ENCODE assay signal across 1 cellular context in the genomic region with DNA sequence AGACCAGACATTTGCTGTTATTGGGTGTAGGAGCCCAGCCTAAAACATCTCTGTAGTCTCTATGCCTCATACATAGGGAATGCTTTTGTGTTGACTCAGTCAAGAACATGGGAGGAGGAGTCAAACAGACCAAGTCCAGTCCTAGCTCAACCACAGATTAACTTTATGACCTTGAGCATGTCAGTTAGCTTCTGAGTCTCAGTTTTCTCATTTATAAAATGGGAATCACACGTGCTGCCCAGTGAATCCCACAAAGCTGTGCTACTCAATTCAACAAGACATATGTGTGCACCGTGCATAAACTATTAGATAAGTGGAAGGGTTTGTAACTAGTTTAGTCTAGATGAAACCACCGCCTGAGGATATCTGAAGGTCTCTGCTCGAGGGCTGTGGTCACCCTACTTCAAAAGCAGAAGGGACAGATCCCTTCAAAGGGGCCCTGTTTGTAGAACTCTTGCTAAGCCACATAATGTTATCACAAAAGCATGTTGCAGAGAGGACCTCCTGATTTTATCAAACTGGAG.
TF ChIP-seq lines count a peak whose summit lies in the region.

No MANE protein-coding gene starts in this region.

TF ChIP-seq in K562, 482 proteins besides CTCF, POLR2A, EP300 and RAD21 (continued from another document and continues in another):
- TF ChIP-seq TOE1 (IDR thresholded peaks at IDR 0.05; ENCODE audit: borderline replicate concordance) (no peak), TOE1 (CRISPR knock-in tag; IDR thresholded peaks at IDR 0.05; ENCODE audit: borderline replicate concordance, low read depth) (no peak), ZBTB1 (CRISPR knock-in tag; IDR thresholded peaks at IDR 0.05; ENCODE audit: borderline replicate concordance, low read depth) (no peak), TARDBP (IDR thresholded peaks at IDR 0.05) (no peak), SAFB (IDR thresholded peaks at IDR 0.05; ENCODE audit: borderline replicate concordance, low read depth, low read length) (no peak), PTRF (tag; IDR thresholded peaks at IDR 0.05) (no peak), RHOXF2B (CRISPR knock-in tag; conservative IDR thresholded peaks at IDR 0.05) (no peak), E2F4 (CRISPR knock-in tag; IDR thresholded peaks at IDR 0.05; ENCODE audit: low read depth) (no peak), BCOR (IDR thresholded peaks at IDR 0.05) (peak; percentile 62; the same call in 1 of the 2 replicates), TRIM28 (IDR thresholded peaks at IDR 0.05) (no peak), MBD1 (CRISPR knock-in tag; IDR thresholded peaks at IDR 0.05) (no peak), GTF2E2 (tag; IDR thresholded peaks at IDR 0.05) (no peak), PTTG1 (tag; IDR thresholded peaks at IDR 0.05; ENCODE audit: low read depth) (no peak), HNRNPUL1 (IDR thresholded peaks at IDR 0.05; ENCODE audit: low read length) (no peak), NELFE (IDR thresholded peaks at IDR 0.05; ENCODE audit: insufficient read depth, insufficient read length) (no peak), AFF1 (IDR thresholded peaks at IDR 0.05; ENCODE audit: low read depth in 1 of 2, partially characterized antibody in 2 of 2) (no peak), ZNF146 (CRISPR knock-in tag; IDR thresholded peaks at IDR 0.05; ENCODE audit: unreplicated experiment) (no peak), NCOA1 (IDR thresholded peaks at IDR 0.05; ENCODE audit: low read depth) (no peak), YY1 (IDR thresholded peaks at IDR 0.05; ENCODE audit: borderline replicate concordance in 1 of 3, control insufficient read depth in 1 of 3, extremely low read depth in 1 of 3, insufficient read depth in 3 of 3, insufficient read length in 1 of 3, insufficient replicate concordance in 2 of 3, low read depth in 1 of 3, low read length in 2 of 3) (no peak), TAF1 (IDR thresholded peaks at IDR 0.05; ENCODE audit: control insufficient read depth, extremely low read depth, insufficient read depth, low read length, severe bottlenecking) (no peak), FOSL1 (tag; conservative IDR thresholded peaks at IDR 0.05) (peak; percentile 83), CBX3 (IDR thresholded peaks at IDR 0.05; ENCODE audit: borderline replicate concordance in 1 of 2, low read length in 2 of 2) (peak in 1 of 2 experiments; percentile 54; a peak in 1 of 3 replicates), ARID2 (IDR thresholded peaks at IDR 0.05) (no peak), ZKSCAN1 (IDR thresholded peaks at IDR 0.05; ENCODE audit: low read depth, low read length) (no peak), KDM2B (CRISPR knock-in tag; IDR thresholded peaks at IDR 0.05) (no peak), HDGF (IDR thresholded peaks at IDR 0.05) (no peak), HCFC1 (IDR thresholded peaks at IDR 0.05; ENCODE audit: low read depth, low read length) (no peak), COPS2 (conservative IDR thresholded peaks at IDR 0.05) (no peak), ZNF644 (tag; IDR thresholded peaks at IDR 0.05; ENCODE audit: low read depth) (no peak), ZNF668 (CRISPR knock-in tag; IDR thresholded peaks at IDR 0.05) (no peak), ZNF707 (CRISPR knock-in tag; conservative IDR thresholded peaks at IDR 0.05) (no peak), ZFP36 (IDR thresholded peaks at IDR 0.05; ENCODE audit: low read depth, low read length, partially characterized antibody) (no peak), BMI1 (IDR thresholded peaks at IDR 0.05; ENCODE audit: low read length) (no peak), ZNF274 (IDR thresholded peaks at IDR 0.05; ENCODE audit: borderline replicate concordance, low read depth, low read length) (no peak), ZNF830 (CRISPR knock-in tag; IDR thresholded peaks at IDR 0.05) (0 out of 2 replicates have a peak, but pooled peaks have one; percentile 16), NFIC (IDR thresholded peaks at IDR 0.05) (no peak), PREB (CRISPR knock-in tag; IDR thresholded peaks at IDR 0.05) (no peak), ZZZ3 (IDR thresholded peaks at IDR 0.05) (no peak), ZNF263 (CRISPR knock-in tag; IDR thresholded peaks at IDR 0.05; ENCODE audit: borderline replicate concordance) (no peak), KDM1A (IDR thresholded peaks at IDR 0.05) (peak; percentile 43 to 62; a peak in 2 of 4 replicates), ATF1 (CRISPR knock-in tag; IDR thresholded peaks at IDR 0.05) (no peak), ATF1 (tag; IDR thresholded peaks at IDR 0.05) (0 out of 2 replicates have a peak, but pooled peaks have one; percentile 26), MEIS2 (IDR thresholded peaks at IDR 0.05; ENCODE audit: partially characterized antibody) (peak; percentile 6), PHB2 (IDR thresholded peaks at IDR 0.05; ENCODE audit: low read depth) (no peak), ID3 (CRISPR knock-in tag; IDR thresholded peaks at IDR 0.05) (no peak), ID3 (tag; IDR thresholded peaks at IDR 0.05) (no peak)
- TF ChIP-seq, protein P1, sequence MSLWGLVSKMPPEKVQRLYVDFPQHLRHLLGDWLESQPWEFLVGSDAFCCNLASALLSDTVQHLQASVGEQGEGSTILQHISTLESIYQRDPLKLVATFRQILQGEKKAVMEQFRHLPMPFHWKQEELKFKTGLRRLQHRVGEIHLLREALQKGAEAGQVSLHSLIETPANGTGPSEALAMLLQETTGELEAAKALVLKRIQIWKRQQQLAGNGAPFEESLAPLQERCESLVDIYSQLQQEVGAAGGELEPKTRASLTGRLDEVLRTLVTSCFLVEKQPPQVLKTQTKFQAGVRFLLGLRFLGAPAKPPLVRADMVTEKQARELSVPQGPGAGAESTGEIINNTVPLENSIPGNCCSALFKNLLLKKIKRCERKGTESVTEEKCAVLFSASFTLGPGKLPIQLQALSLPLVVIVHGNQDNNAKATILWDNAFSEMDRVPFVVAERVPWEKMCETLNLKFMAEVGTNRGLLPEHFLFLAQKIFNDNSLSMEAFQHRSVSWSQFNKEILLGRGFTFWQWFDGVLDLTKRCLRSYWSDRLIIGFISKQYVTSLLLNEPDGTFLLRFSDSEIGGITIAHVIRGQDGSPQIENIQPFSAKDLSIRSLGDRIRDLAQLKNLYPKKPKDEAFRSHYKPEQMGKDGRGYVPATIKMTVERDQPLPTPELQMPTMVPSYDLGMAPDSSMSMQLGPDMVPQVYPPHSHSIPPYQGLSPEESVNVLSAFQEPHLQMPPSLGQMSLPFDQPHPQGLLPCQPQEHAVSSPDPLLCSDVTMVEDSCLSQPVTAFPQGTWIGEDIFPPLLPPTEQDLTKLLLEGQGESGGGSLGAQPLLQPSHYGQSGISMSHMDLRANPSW (CRISPR knock-in tag; IDR thresholded peaks at IDR 0.05) = no peak
- TF ChIP-seq, protein P2, sequence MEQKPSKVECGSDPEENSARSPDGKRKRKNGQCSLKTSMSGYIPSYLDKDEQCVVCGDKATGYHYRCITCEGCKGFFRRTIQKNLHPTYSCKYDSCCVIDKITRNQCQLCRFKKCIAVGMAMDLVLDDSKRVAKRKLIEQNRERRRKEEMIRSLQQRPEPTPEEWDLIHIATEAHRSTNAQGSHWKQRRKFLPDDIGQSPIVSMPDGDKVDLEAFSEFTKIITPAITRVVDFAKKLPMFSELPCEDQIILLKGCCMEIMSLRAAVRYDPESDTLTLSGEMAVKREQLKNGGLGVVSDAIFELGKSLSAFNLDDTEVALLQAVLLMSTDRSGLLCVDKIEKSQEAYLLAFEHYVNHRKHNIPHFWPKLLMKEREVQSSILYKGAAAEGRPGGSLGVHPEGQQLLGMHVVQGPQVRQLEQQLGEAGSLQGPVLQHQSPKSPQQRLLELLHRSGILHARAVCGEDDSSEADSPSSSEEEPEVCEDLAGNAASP (IDR thresholded peaks at IDR 0.05) = no peak
- TF ChIP-seq, protein P3, sequence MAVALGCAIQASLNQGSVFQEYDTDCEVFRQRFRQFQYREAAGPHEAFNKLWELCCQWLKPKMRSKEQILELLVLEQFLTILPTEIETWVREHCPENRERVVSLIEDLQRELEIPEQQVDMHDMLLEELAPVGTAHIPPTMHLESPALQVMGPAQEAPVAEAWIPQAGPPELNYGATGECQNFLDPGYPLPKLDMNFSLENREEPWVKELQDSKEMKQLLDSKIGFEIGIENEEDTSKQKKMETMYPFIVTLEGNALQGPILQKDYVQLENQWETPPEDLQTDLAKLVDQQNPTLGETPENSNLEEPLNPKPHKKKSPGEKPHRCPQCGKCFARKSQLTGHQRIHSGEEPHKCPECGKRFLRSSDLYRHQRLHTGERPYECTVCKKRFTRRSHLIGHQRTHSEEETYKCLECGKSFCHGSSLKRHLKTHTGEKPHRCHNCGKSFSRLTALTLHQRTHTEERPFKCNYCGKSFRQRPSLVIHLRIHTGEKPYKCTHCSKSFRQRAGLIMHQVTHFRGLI (CRISPR knock-in tag; IDR thresholded peaks at IDR 0.05) = no peak
- TF ChIP-seq, protein P4, sequence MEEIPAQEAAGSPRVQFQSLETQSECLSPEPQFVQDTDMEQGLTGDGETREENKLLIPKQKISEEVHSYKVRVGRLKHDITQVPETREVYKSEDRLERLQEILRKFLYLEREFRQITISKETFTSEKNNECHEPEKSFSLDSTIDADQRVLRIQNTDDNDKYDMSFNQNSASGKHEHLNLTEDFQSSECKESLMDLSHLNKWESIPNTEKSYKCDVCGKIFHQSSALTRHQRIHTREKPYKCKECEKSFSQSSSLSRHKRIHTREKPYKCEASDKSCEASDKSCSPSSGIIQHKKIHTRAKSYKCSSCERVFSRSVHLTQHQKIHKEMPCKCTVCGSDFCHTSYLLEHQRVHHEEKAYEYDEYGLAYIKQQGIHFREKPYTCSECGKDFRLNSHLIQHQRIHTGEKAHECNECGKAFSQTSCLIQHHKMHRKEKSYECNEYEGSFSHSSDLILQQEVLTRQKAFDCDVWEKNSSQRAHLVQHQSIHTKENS (CRISPR knock-in tag; IDR thresholded peaks at IDR 0.05) = no peak
- TF ChIP-seq, protein P5, sequence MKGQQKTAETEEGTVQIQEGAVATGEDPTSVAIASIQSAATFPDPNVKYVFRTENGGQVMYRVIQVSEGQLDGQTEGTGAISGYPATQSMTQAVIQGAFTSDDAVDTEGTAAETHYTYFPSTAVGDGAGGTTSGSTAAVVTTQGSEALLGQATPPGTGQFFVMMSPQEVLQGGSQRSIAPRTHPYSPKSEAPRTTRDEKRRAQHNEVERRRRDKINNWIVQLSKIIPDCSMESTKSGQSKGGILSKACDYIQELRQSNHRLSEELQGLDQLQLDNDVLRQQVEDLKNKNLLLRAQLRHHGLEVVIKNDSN (CRISPR knock-in tag; IDR thresholded peaks at IDR 0.05) = no peak
